In the genomic region with DNA sequence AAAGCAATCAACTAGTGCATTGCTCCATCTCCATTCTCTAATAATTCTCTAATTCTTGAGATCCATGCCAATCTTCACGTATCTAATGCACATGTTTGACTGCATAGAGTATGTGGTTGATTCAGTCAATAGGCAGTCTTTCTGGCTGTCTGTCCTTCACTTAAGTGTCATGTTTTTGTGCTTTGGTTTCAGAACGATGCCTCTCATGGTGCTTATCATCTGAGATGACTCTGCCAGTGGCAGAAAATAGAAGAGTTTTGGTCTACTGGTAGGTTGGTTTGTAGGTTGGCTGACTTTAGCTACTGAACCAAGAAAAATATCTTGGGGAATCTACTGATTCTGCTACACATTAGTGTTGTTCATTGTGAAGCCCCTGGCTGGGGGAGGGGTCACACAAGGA, we compare ENCODE assay signal across 9 cellular contexts.
DNase-seq lines count a peak whose midpoint lies in the region; ATAC-seq and TF ChIP-seq lines count a peak whose summit lies in the region.
"Had no signal": no experiment of that assay in that cellular context is flagged by ENCODE, and none has a peak within 500 bp of the region (broad histone marks: within the 10 kb centered on the region; RNA-seq: fewer than 3 reads in every experiment).

No MANE protein-coding gene starts in this region.

- TF ChIP-seq CTCF in lower lobe of right lung (IDR thresholded peaks at IDR 0.05) (no peak), endodermal cell (conservative IDR thresholded peaks at IDR 0.05) (no peak), GM13976 (IDR thresholded peaks at IDR 0.05; ENCODE audit: borderline replicate concordance, control extremely low read depth, extremely low read depth, insufficient read depth, missing control alignments) (no peak)

- peaks cover 13% of the 10 kb centered on the region for H3K9me3 Mint-ChIP-seq in endodermal cell

- no peak overlapping the region for H3K4me3 Mint-ChIP-seq in endodermal cell

- H3K4me3 ChIP-seq in lower lobe of right lung (no peak overlapping the region), endodermal cell (ENCODE audit: low read length) (no peak overlapping the region)

- 90 to 100% methylated on average over 2 of the region's 2 CpGs for WGBS in endodermal cell (ENCODE audit: insufficient coverage in 1 of 2, insufficient read length in 1 of 2), 2 experiments

- no peak overlapping the region for H3K9ac ChIP-seq in endodermal cell (ENCODE audit: extremely low read depth, low read length, poor library complexity, severe bottlenecking)

- H3K27ac ChIP-seq in lower lobe of right lung, result peak overlapping the region; percentile 10
- H3K27ac ChIP-seq in endodermal cell (ENCODE audit: low read depth, low read length), result no peak overlapping the region

- H3K9me3 ChIP-seq in lower lobe of right lung, result no peaks in the 10 kb centered on the region
- H3K9me3 ChIP-seq in endodermal cell (ENCODE audit: control insufficient read depth, low read length), result peaks cover 5% of the 10 kb centered on the region

- ATAC-seq in GM18517 (IDR thresholded peaks at IDR 0.05; ENCODE audit: unreplicated experiment) (peak; percentile 65), GM21515 (IDR thresholded peaks at IDR 0.05; ENCODE audit: unreplicated experiment) (peak; percentile 65), HG03378 (IDR thresholded peaks at IDR 0.05; ENCODE audit: unreplicated experiment) (peak; percentile 77), lower lobe of right lung (peak; percentile 4 to 20), HG03039 (IDR thresholded peaks at IDR 0.05; ENCODE audit: unreplicated experiment) (no peak)
- ATAC-seq: HCT116 had no signal

- H3K36me3 ChIP-seq in lower lobe of right lung (no peaks in the 10 kb centered on the region), endodermal cell (ENCODE audit: control insufficient read depth, insufficient read depth, low read length) (no peaks in the 10 kb centered on the region)

- in situ Hi-C loops in GM13976 (cut with MboI; ENCODE audit: low sequenced_read_pairs, unreplicated experiment), result no loop called here

- no peaks in the 10 kb centered on the region for H3K27me3 ChIP-seq in lower lobe of right lung (ENCODE audit: low read depth)
- H3K27me3 ChIP-seq in endodermal cell (ENCODE audit: control insufficient read depth, insufficient read depth, low read length, poor library complexity, severe bottlenecking), result no peaks in the 10 kb centered on the region

- no peaks in the 10 kb centered on the region for H3K27me3 Mint-ChIP-seq in endodermal cell (ENCODE audit: insufficient read depth)

- no peak overlapping the region for H3K27ac Mint-ChIP-seq in endodermal cell

- no peaks in the 10 kb centered on the region for H3K4me1 Mint-ChIP-seq in endodermal cell

- H3K4me1 ChIP-seq in lower lobe of right lung, result peaks cover 19% of the 10 kb centered on the region
- no peaks in the 10 kb centered on the region for H3K4me1 ChIP-seq in endodermal cell (ENCODE audit: control insufficient read depth, insufficient read depth, low read length)

- DNase-seq in lower lobe of right lung (no peak), endodermal cell (no peak), GM13976 (ENCODE audit: low spot score) (no peak)
- no peak for DNase-seq in activated CD4-positive, alpha-beta T cell treated with anti-CD3 and anti-CD28 coated beads, Interleukin-2, amount 50 U/mL, for 48 hours

- H3K36me3 Mint-ChIP-seq in endodermal cell (ENCODE audit: low read depth), result no peaks in the 10 kb centered on the region

- intact Hi-C loops in lower lobe of right lung (cut with DNase I), result no loop called here
